In the genomic region with DNA sequence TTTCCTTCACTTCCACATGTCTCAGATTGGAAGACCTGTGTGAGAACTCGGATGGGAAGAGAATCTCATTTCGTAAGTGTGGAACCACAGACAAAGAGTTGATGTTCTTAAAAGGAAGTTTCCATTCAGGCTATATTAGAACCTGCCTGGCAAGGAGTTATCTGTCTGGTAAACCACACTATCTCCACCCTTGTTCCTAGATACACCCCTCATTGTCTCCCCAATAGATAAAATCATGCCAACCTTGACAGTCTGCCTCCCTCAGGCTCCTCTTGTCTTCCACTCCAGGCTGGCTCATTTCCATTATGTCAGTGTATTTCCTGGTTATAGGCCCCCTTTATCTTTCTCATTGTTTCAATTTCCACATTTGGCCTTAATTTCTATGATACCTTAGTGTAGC, we compare ENCODE assay signal across 21 cellular contexts.
"Had no signal": no experiment of that assay in that cellular context is flagged by ENCODE, and none has a peak within 500 bp of the region (broad histone marks: within the 10 kb centered on the region; RNA-seq: fewer than 3 reads in every experiment).

No MANE protein-coding gene starts in this region.

- H3K4me3 Mint-ChIP-seq: effector memory CD8-positive, alpha-beta T cell; immature natural killer cell; natural killer cell; neural crest cell; stimulated activated naive CD8-positive, alpha-beta T cell treated with anti-CD3 and anti-CD28 coated beads, Interleukin-15, amount 100 ng/mL, for 72 hours had no signal

- ATAC-seq: effector memory CD8-positive, alpha-beta T cell; left ventricle myocardium superior; lower lobe of right lung; natural killer cell; pancreas; right lobe of liver; stimulated activated naive CD8-positive, alpha-beta T cell treated with anti-CD3 and anti-CD28 coated beads, Interleukin-15, amount 100 ng/mL, for 72 hours; upper lobe of right lung had no signal

- H3K4me1 Mint-ChIP-seq: immature natural killer cell; natural killer cell; stimulated activated naive CD8-positive, alpha-beta T cell treated with anti-CD3 and anti-CD28 coated beads, Interleukin-15, amount 100 ng/mL, for 72 hours had no signal

- H3K27ac Mint-ChIP-seq: effector memory CD8-positive, alpha-beta T cell; immature natural killer cell; natural killer cell; stimulated activated naive CD8-positive, alpha-beta T cell treated with anti-CD3 and anti-CD28 coated beads, Interleukin-15, amount 100 ng/mL, for 72 hours had no signal

- H3K9me3 Mint-ChIP-seq: effector memory CD8-positive, alpha-beta T cell; immature natural killer cell; neural crest cell; stimulated activated naive CD8-positive, alpha-beta T cell treated with anti-CD3 and anti-CD28 coated beads, Interleukin-15, amount 100 ng/mL, for 72 hours had no signal

- DNase-seq: cortex of kidney; effector memory CD8-positive, alpha-beta T cell; hypothalamus; immature natural killer cell; islet precursor cell; left ventricle myocardium superior; lower lobe of right lung; natural killer cell; pancreas; retina; right lobe of liver; stimulated activated CD4-positive, alpha-beta T cell treated with anti-CD3 and anti-CD28 coated beads, Interleukin-12 subunit alpha, Interleukin-12 subunit beta, amount 100 ng/mL, for 4 hours; stimulated activated CD4-positive, alpha-beta T cell treated with anti-CD3 and anti-CD28 coated beads, Interleukin-1b, Interleukin-23, amount 100 ng/mL, for 48 hours; stimulated activated CD4-positive, alpha-beta T cell treated with anti-CD3 and anti-CD28 coated beads, Interleukin-4, amount 100 ng/mL, for 1 hour; stimulated activated CD8-positive, alpha-beta memory T cell treated with anti-CD3 and anti-CD28 coated beads, Interleukin-4, amount 100 ng/mL, for 48 hours; stimulated activated naive CD4-positive, alpha-beta T cell; stimulated activated naive CD8-positive, alpha-beta T cell treated with anti-CD3 and anti-CD28 coated beads, Interleukin-15, amount 100 ng/mL, for 72 hours; transverse colon; upper lobe of right lung; uterus had no signal

- H3K36me3 Mint-ChIP-seq: immature natural killer cell, natural killer cell had no signal
